In genomic region chr2:165219491-165219890, GRCh38 we compare ENCODE assay signal across 1 cellular context.
TF ChIP-seq lines count a peak whose summit lies in the region.

No MANE protein-coding gene starts in this region.

TF ChIP-seq in HepG2, 621 proteins besides CTCF, POLR2A, EP300 and RAD21:
- TF ChIP-seq ZNF780A (CRISPR knock-in tag; IDR thresholded peaks at IDR 0.05) = no peak
- TF ChIP-seq ZNF782 (CRISPR knock-in tag; IDR thresholded peaks at IDR 0.05; ENCODE audit: borderline replicate concordance) = no peak
- no peak for TF ChIP-seq ZNF138 (CRISPR knock-in tag; IDR thresholded peaks at IDR 0.05; ENCODE audit: low read depth)
- no peak for TF ChIP-seq TCF12 (IDR thresholded peaks at IDR 0.05)
- TF ChIP-seq TCF12 (CRISPR knock-in tag; IDR thresholded peaks at IDR 0.05) = no peak
